9 cellular contexts compared by ENCODE assay signal in genomic region chr3:24640330-24640877, GRCh38.
DNase-seq lines count a peak whose midpoint lies in the region; ATAC-seq and TF ChIP-seq lines count a peak whose summit lies in the region.
"Had no signal": no experiment of that assay in that cellular context is flagged by ENCODE, and none has a peak within 500 bp of the region (broad histone marks: within the 10 kb centered on the region; RNA-seq: fewer than 3 reads in every experiment).

No MANE protein-coding gene starts in this region.

- intact Hi-C loops in Right ventricle myocardium superior (cut with DNase I) (no loop called here), left ventricle myocardium inferior (cut with micrococcal nuclease) (no loop called here)

- peak in 1 of 2 donors; percentile 58 for TF ChIP-seq CTCF in right atrium auricular region (IDR thresholded peaks at IDR 0.05)
- TF ChIP-seq CTCF in left ventricle myocardium inferior (IDR thresholded peaks at IDR 0.05; ENCODE audit: borderline replicate concordance) = peak; percentile 60
- TF ChIP-seq CTCF in tibial nerve (IDR thresholded peaks at IDR 0.05) = peak in 4 of 5 experiments; percentile 15 to 48 (median 25)

- H3K36me3 ChIP-seq in right atrium auricular region = no peaks in the 10 kb centered on the region
- no peaks in the 10 kb centered on the region for H3K36me3 ChIP-seq in left ventricle myocardium inferior
- H3K36me3 ChIP-seq in tibial nerve = no peaks in the 10 kb centered on the region
- H3K36me3 ChIP-seq in CD8-positive, alpha-beta memory T cell (ENCODE audit: insufficient read depth, low read length) = no peaks in the 10 kb centered on the region

- no peaks in the 10 kb centered on the region for H3K9me3 ChIP-seq in right atrium auricular region
- H3K9me3 ChIP-seq in left ventricle myocardium inferior (replicated peaks) = no peaks in the 10 kb centered on the region
- H3K9me3 ChIP-seq in tibial nerve = no peaks in the 10 kb centered on the region
- H3K9me3 ChIP-seq in CD8-positive, alpha-beta memory T cell (ENCODE audit: low read length) = no peaks in the 10 kb centered on the region

- WGBS in tibial nerve, 2 donors = 62 to 68% methylated on average over 3 of the region's 3 CpGs

- H3K27me3 Mint-ChIP-seq in CD8-positive, alpha-beta memory T cell = peaks cover 0 to 1% of the 10 kb centered on the region in 2 donors
- H3K27me3 Mint-ChIP-seq: activated naive CD8-positive, alpha-beta T cell had no signal

- H3K4me1 ChIP-seq in right atrium auricular region (no peaks in the 10 kb centered on the region), left ventricle myocardium inferior (peaks cover 6% of the 10 kb centered on the region), tibial nerve (peaks cover 0 to 12% (median 0%) of the 10 kb centered on the region in 4 donors)
- no peaks in the 10 kb centered on the region for H3K4me1 ChIP-seq in CD8-positive, alpha-beta memory T cell (ENCODE audit: insufficient read depth, low read length)

- no peak for TF ChIP-seq EP300 in tibial nerve (IDR thresholded peaks at IDR 0.05)

- no peaks in the 10 kb centered on the region for H3K4me1 Mint-ChIP-seq in CD8-positive, alpha-beta memory T cell

- no peak overlapping the region for H3K27ac Mint-ChIP-seq in CD8-positive, alpha-beta memory T cell
- H3K27ac Mint-ChIP-seq: activated naive CD8-positive, alpha-beta T cell had no signal

- H3K27me3 ChIP-seq in right atrium auricular region (no peaks in the 10 kb centered on the region), left ventricle myocardium inferior (ENCODE audit: low read depth) (no peaks in the 10 kb centered on the region), tibial nerve (no peaks in the 10 kb centered on the region)
- no peaks in the 10 kb centered on the region for H3K27me3 ChIP-seq in CD8-positive, alpha-beta memory T cell (ENCODE audit: insufficient read depth, low read length, poor library complexity, severe bottlenecking)

- H3K4me3 ChIP-seq in right atrium auricular region (no peak overlapping the region), left ventricle myocardium inferior (no peak overlapping the region), tibial nerve (no peak overlapping the region)
- no peak overlapping the region for H3K4me3 ChIP-seq in CD8-positive, alpha-beta memory T cell (ENCODE audit: low read length)

- no peak overlapping the region for H3K4me3 Mint-ChIP-seq in CD8-positive, alpha-beta memory T cell
- H3K4me3 Mint-ChIP-seq: activated naive CD8-positive, alpha-beta T cell had no signal

- peak; percentile 77 for ATAC-seq in Right ventricle myocardium superior (ENCODE audit: poor library complexity)

- CTCF ChIA-PET in CD8-positive, alpha-beta memory T cell (lab: Charles Lee) = no interaction called here

- DNase-seq in Right ventricle myocardium superior (no peak), right atrium auricular region (ENCODE audit: low spot score) (no peak), SK-MEL-5 (ENCODE audit: low read depth, low spot score) (peak; percentile 42), left ventricle myocardium inferior (no peak), tibial nerve (ENCODE audit: low spot score in 2 of 2) (no peak), NCI-H2029 (lab: John Stamatoyannopoulos, UW) (no peak), amniotic stem cell (lab: John Stamatoyannopoulos, UW) (no peak)
- DNase-seq in CD8-positive, alpha-beta memory T cell = no peak

- in situ Hi-C loops in SK-MEL-5 (cut with HindIII; ENCODE audit: low pct_unique_long_range_greater_than_20kb, low sequenced_read_pairs) = no loop called here

- peaks cover 2 to 21% (median 8%) of the 10 kb centered on the region in 5 donors for H3K9me3 Mint-ChIP-seq in CD8-positive, alpha-beta memory T cell

- POLR2A ChIA-PET in CD8-positive, alpha-beta memory T cell (lab: Charles Lee) = no interaction called here

- H3K36me3 Mint-ChIP-seq in CD8-positive, alpha-beta memory T cell = no peaks in the 10 kb centered on the region
- H3K36me3 Mint-ChIP-seq: activated naive CD8-positive, alpha-beta T cell had no signal

- no peak for TF ChIP-seq POLR2A in tibial nerve (IDR thresholded peaks at IDR 0.05)

- H3K27ac ChIP-seq in right atrium auricular region (no peak overlapping the region), left ventricle myocardium inferior (replicated peaks) (no peak overlapping the region), tibial nerve (no peak overlapping the region)
- no peak overlapping the region for H3K27ac ChIP-seq in CD8-positive, alpha-beta memory T cell (ENCODE audit: low read depth, low read length)
